In the genomic region with DNA sequence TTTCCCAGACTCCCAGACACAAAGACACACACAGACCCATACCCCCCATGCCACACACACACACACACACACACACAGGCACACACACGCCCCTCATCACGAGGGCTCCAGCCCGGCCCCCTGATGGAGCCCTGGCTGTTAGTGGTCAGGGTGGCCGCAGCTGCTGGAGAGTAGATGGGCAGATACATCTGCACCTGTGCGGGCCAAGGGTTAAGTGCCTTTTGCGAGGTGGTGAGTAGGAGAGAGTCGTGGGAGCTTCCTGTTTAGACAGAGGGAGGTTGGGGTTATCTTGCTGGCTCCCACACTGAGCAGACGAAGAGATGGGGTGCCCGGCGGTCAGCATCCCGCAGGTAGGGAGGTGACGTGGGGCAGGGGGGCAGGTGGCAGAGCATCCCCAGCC, we compare ENCODE assay signal across 26 cellular contexts. TPM values are rescaled to one million over a fixed set of nuclear protein-coding genes. Genes with fewer than 3 reads are reported as not detected.
"Had no signal": no experiment of that assay in that cellular context is flagged by ENCODE, and none has a peak within 500 bp of the region (broad histone marks: within the 10 kb centered on the region; RNA-seq: fewer than 3 reads in every experiment).

No MANE protein-coding gene starts in this region.

- H3K4me3 ChIP-seq: ascending aorta, body of pancreas, PC-9 had no signal

- H3K27ac ChIP-seq: body of pancreas, PC-9 had no signal

- H3K4me1 ChIP-seq: body of pancreas had no signal

- H3K27me3 ChIP-seq: ascending aorta, body of pancreas had no signal

- H3K4me2 ChIP-seq: PC-9 had no signal

- DNase-seq: activated B cell treated with CpG ODN at 0.5 μM for 24 hours; activated CD4-positive, alpha-beta T cell treated with anti-CD3 and anti-CD28 coated beads for 1 hour; activated CD4-positive, alpha-beta T cell treated with anti-CD3 and anti-CD28 coated beads, Interleukin-2, amount 10 ng/mL, durations not matched to agents 24 days and 14 days; activated CD4-positive, alpha-beta T cell treated with anti-CD3 and anti-CD28 coated beads, Interleukin-2, amount 50 U/mL, for 48 hours; activated CD8-positive, alpha-beta memory T cell treated with anti-CD3 and anti-CD28 coated beads, Interleukin-2, amount 10 ng/mL, durations not matched to agents 7 days and 5 days; activated effector memory CD4-positive, alpha-beta T cell treated with Interleukin-2 at 50 U/mL for 16 hours; activated naive CD4-positive, alpha-beta T cell; activated naive CD8-positive, alpha-beta T cell treated with anti-CD3 and anti-CD28 coated beads, Interleukin-2, amount 50 U/mL, for 24 hours; activated T-cell treated with anti-CD3 and anti-CD28 coated beads, Interleukin-2, amount 50 U/mL, for 24 hours; amniotic stem cell; body of pancreas; MM.1S; NCI-H1105; NCI-H1436; NCI-H1694 treated with DMSO at 0.1 percent for 48 hours; NCI-H2081 treated with DMSO at 0.1 percent for 48 hours; NCI-H226; NCI-H526; NCI-H82; PC-9; SHP77 treated with DMSO at 0.1 percent for 48 hours; T-helper 17 cell; T-helper 9 cell had no signal

- H3K9me3 ChIP-seq: ascending aorta, body of pancreas had no signal

- H2AFZ ChIP-seq: PC-9 had no signal

- H3K36me3 ChIP-seq: ascending aorta had no signal

RNA-seq across cellular contexts. Expression of gene PRRX2, which starts 8.2 kb away (rescaled TPM):
- total RNA-seq: activated B cell treated with CpG ODN at 0.5 μM for 24 hours, T-helper 17 cell had no signal
- polyA plus RNA-seq: IgD-negative memory B cell had no signal

RNA-seq across cellular contexts. Expression of gene C9orf50, which starts 52.7 kb away (rescaled TPM):
- total RNA-seq: activated B cell treated with CpG ODN at 0.5 μM for 24 hours; activated CD4-positive, alpha-beta T cell treated with anti-CD3 and anti-CD28 coated beads, Interleukin-2, amount 10 ng/mL, durations not matched to agents 24 days and 14 days; activated CD8-positive, alpha-beta memory T cell treated with anti-CD3 and anti-CD28 coated beads, Interleukin-2, amount 10 ng/mL, durations not matched to agents 7 days and 5 days; activated T-helper 1 cell treated with anti-CD3 and anti-CD28 coated beads, Interleukin-12 subunit alpha, Interleukin-12 subunit beta, Interleukin-2, Interleukin-4 antibody, amounts not matched to agents 30 ng/mL and 10 ng/mL and 1 ng/mL, durations not matched to agents 14 hours and 24 hours and 36 hours; ascending aorta; body of pancreas; PC-9; T-helper 17 cell had no signal
- polyA plus RNA-seq: IgD-negative memory B cell had no signal
